12 cellular contexts compared by ENCODE assay signal in the genomic region with DNA sequence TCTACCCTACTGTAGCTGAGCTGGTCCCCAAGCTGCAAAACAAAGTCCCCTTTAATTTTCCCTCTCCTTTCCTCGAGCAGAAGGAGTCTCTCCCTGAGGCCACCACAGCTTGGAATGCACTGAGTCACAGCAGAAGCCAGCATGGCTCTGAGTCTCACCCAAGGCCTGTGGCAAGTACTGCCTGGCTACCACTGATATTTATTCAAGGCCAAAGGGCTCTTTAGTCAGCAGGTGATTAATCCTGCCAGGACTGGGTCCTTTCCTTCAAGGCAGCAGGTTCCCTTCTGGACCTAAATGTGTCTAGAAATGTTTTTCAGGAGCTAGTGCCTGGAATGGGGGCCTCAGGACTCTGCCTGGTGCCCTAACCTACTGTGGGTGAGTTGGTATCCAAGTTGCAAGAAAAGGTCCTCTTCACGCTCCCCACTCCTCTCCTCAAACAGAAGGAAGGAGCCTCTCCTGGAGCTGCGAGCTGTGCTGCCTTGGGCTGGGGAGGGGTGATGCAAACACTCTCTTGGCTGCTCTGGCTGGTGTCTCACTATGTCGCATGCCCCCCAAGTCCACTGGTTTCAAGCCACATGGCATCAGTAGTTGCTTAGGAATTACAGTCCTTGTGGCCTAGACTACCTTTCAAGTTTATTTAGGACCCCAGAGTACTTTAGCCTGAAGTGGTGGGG. TPM values are rescaled to one million over a fixed set of nuclear protein-coding genes. Genes with fewer than 3 reads are reported as not detected.
DNase-seq lines count a peak whose midpoint lies in the region; TF ChIP-seq lines count a peak whose summit lies in the region.
"Had no signal": no experiment of that assay in that cellular context is flagged by ENCODE, and none has a peak within 500 bp of the region (broad histone marks: within the 10 kb centered on the region; RNA-seq: fewer than 3 reads in every experiment).

No MANE protein-coding gene starts in this region.

- H3K27me3 ChIP-seq in adipocyte (replicated peaks; ENCODE audit: control insufficient read depth, insufficient read depth, low read length): no peaks in the 10 kb centered on the region
- H3K27me3 ChIP-seq in stomach: no peaks in the 10 kb centered on the region
- H3K27me3 ChIP-seq in A673 (replicated peaks; ENCODE audit: insufficient read depth, low read depth, low read length, poor library complexity): no peaks in the 10 kb centered on the region
- no peaks in the 10 kb centered on the region for H3K27me3 ChIP-seq in spleen (replicated peaks in 1 of 7)

- CTCF ChIA-PET in A673 (lab: Charles Lee): no interaction called here

- H3K4me1 ChIP-seq in adipocyte (ENCODE audit: control insufficient read depth, insufficient read depth, low read length): peaks cover 17% of the 10 kb centered on the region
- peaks cover 0 to 9% (median 0%) of the 10 kb centered on the region in 4 donors for H3K4me1 ChIP-seq in stomach
- H3K4me1 ChIP-seq in A673 (ENCODE audit: insufficient read depth, low read length, poor library complexity, severe bottlenecking): no peaks in the 10 kb centered on the region
- H3K4me1 ChIP-seq in spleen: peaks cover 0 to 12% (median 0%) of the 10 kb centered on the region in 6 donors

- no peak overlapping the region for H3K4me3 ChIP-seq in adipocyte (ENCODE audit: low read length)
- H3K4me3 ChIP-seq in stomach: no peak overlapping the region
- no peak overlapping the region for H3K4me3 ChIP-seq in A673 (ENCODE audit: low read depth, low read length, poor library complexity, severe bottlenecking)
- no peak overlapping the region for H3K4me3 ChIP-seq in spleen
- H3K4me3 ChIP-seq: lung had no signal

- BruUV-seq in A673 (replicated peaks; lab: Mats Ljungman, UMichigan): no TSS peak

- intact Hi-C loops in stomach (cut with DNase I; ENCODE audit: low total_unique reads): no loop called here
- intact Hi-C loops in A673 (cut with micrococcal nuclease; ENCODE audit: unreplicated experiment): no loop called here
- intact Hi-C loops in spleen (cut with DNase I; ENCODE audit: low total_unique reads): no loop called here

- TF ChIP-seq CTCF in stomach (IDR thresholded peaks at IDR 0.05) (no peak), A673 (conservative IDR thresholded peaks at IDR 0.05; ENCODE audit: low read depth, low read length) (no peak), spleen (IDR thresholded peaks at IDR 0.05 in 8 of 11, conservative IDR thresholded peaks at IDR 0.05 in 3 of 11) (no peak)

- peak overlapping the region; percentile 54 to 82 (median 74) for H3K27ac ChIP-seq in stomach
- no peak overlapping the region for H3K27ac ChIP-seq in A673 (ENCODE audit: low read depth, low read length, poor library complexity, severe bottlenecking)
- H3K27ac ChIP-seq in spleen: no peak overlapping the region
- H3K27ac ChIP-seq: 22Rv1 had no signal

- WGBS in stomach, 5 donors: 80 to 93% (median 88%) methylated on average over 3 to 4 of the region's 4 CpGs
- WGBS in spleen, 5 donors: 84 to 96% (median 92%) methylated on average over 4 of the region's 4 CpGs

- TF ChIP-seq POLR2A in stomach (IDR thresholded peaks at IDR 0.05): no peak
- no peak for TF ChIP-seq POLR2A in spleen (IDR thresholded peaks at IDR 0.05)

- DNase-seq in DMS53 (lab: John Stamatoyannopoulos, UW) (peak; percentile 8), DMS53 treated with DMSO at 0.1 percent for 48 hours (lab: John Stamatoyannopoulos, UW; ENCODE audit: unreplicated experiment) (no peak), adipocyte (ENCODE audit: low read depth) (peak; percentile 65), glomerular visceral epithelial cell (ENCODE audit: extremely low spot score) (peak; percentile 91), stomach (peak; percentile 56), A673 (ENCODE audit: low spot score) (no peak), Kasumi-1 (lab: John Stamatoyannopoulos, UW) (no peak), spleen (no peak)
- DNase-seq: activated effector memory CD4-positive, alpha-beta T cell treated with anti-CD3 and anti-CD28 coated beads, Interleukin-2, amount 50 U/mL, for 16 hours; substantia nigra had no signal

- POLR2A ChIA-PET in A673 (lab: Charles Lee; ENCODE audit: low non-redundant PET): no interaction called here

- H3K36me3 ChIP-seq in adipocyte (ENCODE audit: control insufficient read depth, insufficient read depth, low read length, severe bottlenecking) (no peaks in the 10 kb centered on the region), stomach (no peaks in the 10 kb centered on the region), A673 (ENCODE audit: insufficient read depth, low read length, poor library complexity, severe bottlenecking) (no peaks in the 10 kb centered on the region), spleen (no peaks in the 10 kb centered on the region)

- no peak for TF ChIP-seq EP300 in stomach (IDR thresholded peaks at IDR 0.05)

- H3K9ac ChIP-seq in adipocyte (ENCODE audit: low read length): no peak overlapping the region

- peaks cover 16% of the 10 kb centered on the region for H3K9me3 ChIP-seq in adipocyte (ENCODE audit: control insufficient read depth, low read length)
- peaks cover 5 to 24% (median 13%) of the 10 kb centered on the region in 4 donors for H3K9me3 ChIP-seq in stomach
- H3K9me3 ChIP-seq in A673 (ENCODE audit: low read depth, low read length, poor library complexity, severe bottlenecking): peaks cover 9% of the 10 kb centered on the region
- peaks cover 0 to 27% (median 19%) of the 10 kb centered on the region in 8 donors for H3K9me3 ChIP-seq in spleen

RNA-seq across cellular contexts. Expression of gene CD28, which starts 53.4 kb away (rescaled TPM):
- total RNA-seq in stomach: 1 to 10 TPM in 2 of 5 donors, under 1 TPM in 1, not detected in 2; 0.29 to 4.4 (median 2.9) TPM
- polyA plus RNA-seq in stomach: under 1 TPM; 0.15 to 0.25 (median 0.23) TPM
- total RNA-seq in A673 (2021): not detected in 2 replicates
- 10 to 100 TPM in 6 of 7 donors, 1 to 10 TPM in 1; 8.5 to 22.4 (median 17.5) TPM for total RNA-seq in spleen
- 1 to 10 TPM; 1.3 to 2.9 (median 2.3) TPM for polyA plus RNA-seq in spleen

Comparison
In these comparisons a context has a peak if more than half of its experiments do, and no peak if none do; other contexts are left out.
1. DNase-seq: peak in DMS53 (single experiment), adipocyte (single experiment), glomerular visceral epithelial cell (single experiment) and stomach (single experiment); none in DMS53 treated with DMSO at 0.1 percent for 48 hours (single experiment), A673 (single experiment), Kasumi-1 (0 of 2) and spleen (single experiment).
2. H3K27ac ChIP-seq: peak in stomach (5 of 5); none in A673 (single experiment) and spleen (0 of 8).